Comparison of ENCODE assay signal across 1 cellular context in the genomic region with DNA sequence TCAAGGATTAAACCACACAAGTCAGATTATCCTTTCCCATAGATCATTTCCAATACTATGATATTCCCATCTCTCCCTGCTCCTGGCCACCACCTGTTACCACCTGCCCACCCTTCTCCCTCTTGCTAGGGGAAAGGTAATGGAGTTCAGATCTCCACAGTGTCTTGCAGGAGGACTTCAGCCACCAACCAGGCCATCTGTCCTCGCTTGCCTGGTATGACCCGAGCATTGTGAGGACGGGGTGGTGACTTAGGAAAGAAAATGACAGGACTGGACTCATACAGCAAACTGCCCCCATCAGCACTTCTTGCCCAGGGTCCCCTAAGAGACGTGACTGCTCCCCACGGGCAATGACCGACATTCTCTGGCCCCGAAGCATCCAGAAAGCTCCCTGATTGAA.
TF ChIP-seq lines count a peak whose summit lies in the region.

No MANE protein-coding gene starts in this region.

TF ChIP-seq in HepG2, 621 proteins besides CTCF, POLR2A, EP300 and RAD21 (continues in another document):
- TF ChIP-seq ZNF768 (CRISPR knock-in tag; IDR thresholded peaks at IDR 0.05), result no peak
- no peak for TF ChIP-seq GTF2F1 (IDR thresholded peaks at IDR 0.05; ENCODE audit: low read length)
- no peak for TF ChIP-seq JUN (CRISPR knock-in tag; IDR thresholded peaks at IDR 0.05)
- no peak for TF ChIP-seq ZNF841 (CRISPR knock-in tag; IDR thresholded peaks at IDR 0.05; ENCODE audit: borderline replicate concordance)
- no peak for TF ChIP-seq CHD4 (IDR thresholded peaks at IDR 0.05; ENCODE audit: borderline replicate concordance, low read length)
- TF ChIP-seq ZNF747 (CRISPR knock-in tag; IDR thresholded peaks at IDR 0.05; ENCODE audit: borderline replicate concordance), result peak; percentile 36; the same call in 1 of the 2 replicates
- TF ChIP-seq ZC3H4 (CRISPR knock-in tag; IDR thresholded peaks at IDR 0.05; ENCODE audit: borderline replicate concordance), result no peak
- peak; percentile 56 for TF ChIP-seq RBM22 (optimal IDR thresholded peaks at IDR 0.05; ENCODE audit: low read length)
- no peak for TF ChIP-seq ZNF354B (CRISPR knock-in tag; IDR thresholded peaks at IDR 0.05)
- no peak for TF ChIP-seq ZSCAN9 (CRISPR knock-in tag; IDR thresholded peaks at IDR 0.05; ENCODE audit: borderline replicate concordance)
- TF ChIP-seq ZNF7 (CRISPR knock-in tag; IDR thresholded peaks at IDR 0.05), result no peak
- TF ChIP-seq KAT2B (IDR thresholded peaks at IDR 0.05; ENCODE audit: borderline replicate concordance, low read depth, low read length), result no peak
- no peak for TF ChIP-seq ZNF44 (CRISPR knock-in tag; IDR thresholded peaks at IDR 0.05)
- TF ChIP-seq MAZ (IDR thresholded peaks at IDR 0.05; ENCODE audit: borderline replicate concordance, low read depth, low read length), result no peak
- no peak for TF ChIP-seq MAZ (CRISPR knock-in tag; IDR thresholded peaks at IDR 0.05; ENCODE audit: low read depth)
- no peak for TF ChIP-seq SETDB1 (CRISPR knock-in tag; IDR thresholded peaks at IDR 0.05; ENCODE audit: borderline replicate concordance)
- no peak for TF ChIP-seq SOX6 (IDR thresholded peaks at IDR 0.05)
- peak; percentile 1; the same call in 1 of the 2 replicates for TF ChIP-seq SOX6 (CRISPR knock-in tag; IDR thresholded peaks at IDR 0.05)
- TF ChIP-seq ZNF414 (CRISPR knock-in tag; IDR thresholded peaks at IDR 0.05), result no peak
- TF ChIP-seq ZNF337 (CRISPR knock-in tag; IDR thresholded peaks at IDR 0.05; ENCODE audit: borderline replicate concordance, low read depth), result no peak
- 0 out of 2 replicates have a peak, but pooled peaks have one; percentile 13 for TF ChIP-seq PITX1 (CRISPR knock-in tag; IDR thresholded peaks at IDR 0.05)
- TF ChIP-seq ZNF775 (CRISPR knock-in tag; IDR thresholded peaks at IDR 0.05; ENCODE audit: borderline replicate concordance), result no peak
- no peak for TF ChIP-seq ZNF788 (CRISPR knock-in tag; IDR thresholded peaks at IDR 0.05; ENCODE audit: borderline replicate concordance)
- no peak for TF ChIP-seq ZNF709 (CRISPR knock-in tag; IDR thresholded peaks at IDR 0.05)
- no peak for TF ChIP-seq MIXL1 (CRISPR knock-in tag; IDR thresholded peaks at IDR 0.05)
- TF ChIP-seq, protein P1, sequence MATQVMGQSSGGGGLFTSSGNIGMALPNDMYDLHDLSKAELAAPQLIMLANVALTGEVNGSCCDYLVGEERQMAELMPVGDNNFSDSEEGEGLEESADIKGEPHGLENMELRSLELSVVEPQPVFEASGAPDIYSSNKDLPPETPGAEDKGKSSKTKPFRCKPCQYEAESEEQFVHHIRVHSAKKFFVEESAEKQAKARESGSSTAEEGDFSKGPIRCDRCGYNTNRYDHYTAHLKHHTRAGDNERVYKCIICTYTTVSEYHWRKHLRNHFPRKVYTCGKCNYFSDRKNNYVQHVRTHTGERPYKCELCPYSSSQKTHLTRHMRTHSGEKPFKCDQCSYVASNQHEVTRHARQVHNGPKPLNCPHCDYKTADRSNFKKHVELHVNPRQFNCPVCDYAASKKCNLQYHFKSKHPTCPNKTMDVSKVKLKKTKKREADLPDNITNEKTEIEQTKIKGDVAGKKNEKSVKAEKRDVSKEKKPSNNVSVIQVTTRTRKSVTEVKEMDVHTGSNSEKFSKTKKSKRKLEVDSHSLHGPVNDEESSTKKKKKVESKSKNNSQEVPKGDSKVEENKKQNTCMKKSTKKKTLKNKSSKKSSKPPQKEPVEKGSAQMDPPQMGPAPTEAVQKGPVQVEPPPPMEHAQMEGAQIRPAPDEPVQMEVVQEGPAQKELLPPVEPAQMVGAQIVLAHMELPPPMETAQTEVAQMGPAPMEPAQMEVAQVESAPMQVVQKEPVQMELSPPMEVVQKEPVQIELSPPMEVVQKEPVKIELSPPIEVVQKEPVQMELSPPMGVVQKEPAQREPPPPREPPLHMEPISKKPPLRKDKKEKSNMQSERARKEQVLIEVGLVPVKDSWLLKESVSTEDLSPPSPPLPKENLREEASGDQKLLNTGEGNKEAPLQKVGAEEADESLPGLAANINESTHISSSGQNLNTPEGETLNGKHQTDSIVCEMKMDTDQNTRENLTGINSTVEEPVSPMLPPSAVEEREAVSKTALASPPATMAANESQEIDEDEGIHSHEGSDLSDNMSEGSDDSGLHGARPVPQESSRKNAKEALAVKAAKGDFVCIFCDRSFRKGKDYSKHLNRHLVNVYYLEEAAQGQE (IDR thresholded peaks at IDR 0.05; ENCODE audit: borderline replicate concordance in 1 of 2, low read depth in 1 of 2, low read length in 2 of 2), result no peak
- no peak for TF ChIP-seq FOXA1 (IDR thresholded peaks at IDR 0.05)
- TF ChIP-seq FOXA1 (CRISPR knock-in tag; IDR thresholded peaks at IDR 0.05), result no peak
- no peak for TF ChIP-seq ZNF720 (CRISPR knock-in tag; IDR thresholded peaks at IDR 0.05)
- TF ChIP-seq YY1 (IDR thresholded peaks at IDR 0.05; ENCODE audit: insufficient read depth, insufficient replicate concordance, low read depth, low read length), result no peak
- TF ChIP-seq HNRNPL (IDR thresholded peaks at IDR 0.05; ENCODE audit: low read depth, low read length), result no peak
- TF ChIP-seq DNMT1 (CRISPR knock-in tag; IDR thresholded peaks at IDR 0.05), result no peak
- no peak for TF ChIP-seq ZMYM3 (CRISPR knock-in tag; IDR thresholded peaks at IDR 0.05)
- TF ChIP-seq ZNF20 (CRISPR knock-in tag; IDR thresholded peaks at IDR 0.05), result no peak
- TF ChIP-seq SKI (IDR thresholded peaks at IDR 0.05; ENCODE audit: partially characterized antibody), result no peak
- TF ChIP-seq NR2F2 (IDR thresholded peaks at IDR 0.05; ENCODE audit: borderline replicate concordance, low read depth), result no peak
- TF ChIP-seq GLMP (CRISPR knock-in tag; IDR thresholded peaks at IDR 0.05; ENCODE audit: borderline replicate concordance), result no peak
- TF ChIP-seq ZNF564 (CRISPR knock-in tag; IDR thresholded peaks at IDR 0.05), result no peak
- TF ChIP-seq, protein P2, sequence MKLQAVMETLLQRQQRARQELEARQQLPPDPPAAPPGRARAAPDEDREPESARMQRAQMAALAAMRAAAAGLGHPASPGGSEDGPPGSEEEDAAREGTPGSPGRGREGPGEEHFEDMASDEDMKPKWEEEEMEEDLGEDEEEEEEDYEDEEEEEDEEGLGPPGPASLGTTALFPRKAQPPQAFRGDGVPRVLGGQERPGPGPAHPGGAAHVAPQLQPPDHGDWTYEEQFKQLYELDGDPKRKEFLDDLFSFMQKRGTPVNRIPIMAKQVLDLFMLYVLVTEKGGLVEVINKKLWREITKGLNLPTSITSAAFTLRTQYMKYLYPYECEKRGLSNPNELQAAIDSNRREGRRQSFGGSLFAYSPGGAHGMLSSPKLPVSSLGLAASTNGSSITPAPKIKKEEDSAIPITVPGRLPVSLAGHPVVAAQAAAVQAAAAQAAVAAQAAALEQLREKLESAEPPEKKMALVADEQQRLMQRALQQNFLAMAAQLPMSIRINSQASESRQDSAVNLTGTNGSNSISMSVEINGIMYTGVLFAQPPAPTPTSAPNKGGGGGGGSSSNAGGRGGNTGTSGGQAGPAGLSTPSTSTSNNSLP (IDR thresholded peaks at IDR 0.05; ENCODE audit: low read depth, low read length), result no peak
- TF ChIP-seq ZNF350 (CRISPR knock-in tag; IDR thresholded peaks at IDR 0.05; ENCODE audit: borderline replicate concordance, low read depth), result no peak
- TF ChIP-seq MIER3 (CRISPR knock-in tag; IDR thresholded peaks at IDR 0.05; ENCODE audit: borderline replicate concordance), result no peak
- no peak for TF ChIP-seq ZNF749 (CRISPR knock-in tag; IDR thresholded peaks at IDR 0.05; ENCODE audit: borderline replicate concordance)
- no peak for TF ChIP-seq BRD4 (CRISPR knock-in tag; IDR thresholded peaks at IDR 0.05)
- no peak for TF ChIP-seq MYNN (CRISPR knock-in tag; IDR thresholded peaks at IDR 0.05; ENCODE audit: low read depth)
- TF ChIP-seq HOMEZ (CRISPR knock-in tag; IDR thresholded peaks at IDR 0.05; ENCODE audit: low read depth), result no peak
- TF ChIP-seq TBX2 (CRISPR knock-in tag; IDR thresholded peaks at IDR 0.05; ENCODE audit: borderline replicate concordance), result no peak
- no peak for TF ChIP-seq LCORL (IDR thresholded peaks at IDR 0.05)
- no peak for TF ChIP-seq LCORL (CRISPR knock-in tag; IDR thresholded peaks at IDR 0.05)
- no peak for TF ChIP-seq ADNP (CRISPR knock-in tag; IDR thresholded peaks at IDR 0.05)
- no peak for TF ChIP-seq KDM6A (CRISPR knock-in tag; IDR thresholded peaks at IDR 0.05; ENCODE audit: low read depth)
- TF ChIP-seq ARHGAP35 (CRISPR knock-in tag; IDR thresholded peaks at IDR 0.05; ENCODE audit: borderline replicate concordance), result no peak
- TF ChIP-seq ZNF30 (CRISPR knock-in tag; IDR thresholded peaks at IDR 0.05), result no peak
- TF ChIP-seq ZNF12 (CRISPR knock-in tag; IDR thresholded peaks at IDR 0.05), result no peak
- no peak for TF ChIP-seq ZNF879 (CRISPR knock-in tag; IDR thresholded peaks at IDR 0.05)
- no peak for TF ChIP-seq ZNF3 (CRISPR knock-in tag; IDR thresholded peaks at IDR 0.05)
- TF ChIP-seq ZBTB3 (CRISPR knock-in tag; IDR thresholded peaks at IDR 0.05; ENCODE audit: borderline replicate concordance, low read depth), result no peak
- TF ChIP-seq, protein P3, sequence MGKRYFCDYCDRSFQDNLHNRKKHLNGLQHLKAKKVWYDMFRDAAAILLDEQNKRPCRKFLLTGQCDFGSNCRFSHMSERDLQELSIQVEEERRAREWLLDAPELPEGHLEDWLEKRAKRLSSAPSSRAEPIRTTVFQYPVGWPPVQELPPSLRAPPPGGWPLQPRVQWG (CRISPR knock-in tag; IDR thresholded peaks at IDR 0.05; ENCODE audit: borderline replicate concordance, low read depth), result no peak
- peak; percentile 53 to 62 for TF ChIP-seq MAFK (conservative IDR thresholded peaks at IDR 0.05 in 1 of 2, IDR thresholded peaks at IDR 0.05 in 1 of 2; ENCODE audit: low read length in 2 of 2)
- peak; percentile 33 for TF ChIP-seq POLR2G (IDR thresholded peaks at IDR 0.05; ENCODE audit: low read depth, low read length)
- TF ChIP-seq DMTF1 (CRISPR knock-in tag; IDR thresholded peaks at IDR 0.05), result no peak
- 0 out of 2 replicates have a peak, but pooled peaks have one; percentile 23 for TF ChIP-seq MAFF (IDR thresholded peaks at IDR 0.05; ENCODE audit: low read depth, low read length)
- TF ChIP-seq CCDC6 (CRISPR knock-in tag; IDR thresholded peaks at IDR 0.05), result no peak
- TF ChIP-seq ZBTB14 (CRISPR knock-in tag; IDR thresholded peaks at IDR 0.05), result no peak
- TF ChIP-seq ZNF263 (CRISPR knock-in tag; IDR thresholded peaks at IDR 0.05), result no peak
- TF ChIP-seq ZSCAN31 (CRISPR knock-in tag; IDR thresholded peaks at IDR 0.05; ENCODE audit: low read depth), result no peak
- TF ChIP-seq KDM2A (CRISPR knock-in tag; IDR thresholded peaks at IDR 0.05; ENCODE audit: borderline replicate concordance, low read depth), result peak; percentile 6; the same call in 1 of the 2 replicates
- TF ChIP-seq U2AF1 (optimal IDR thresholded peaks at IDR 0.05; ENCODE audit: low read depth, low read length), result no peak
- TF ChIP-seq POLR2AphosphoS2 (IDR thresholded peaks at IDR 0.05; ENCODE audit: low read depth, low read length), result no peak
- TF ChIP-seq ZNF547 (CRISPR knock-in tag; IDR thresholded peaks at IDR 0.05), result no peak
- TF ChIP-seq CBX2 (IDR thresholded peaks at IDR 0.05; ENCODE audit: low read depth, low read length), result no peak
- no peak for TF ChIP-seq CBX2 (CRISPR knock-in tag; IDR thresholded peaks at IDR 0.05; ENCODE audit: low read depth)
